In genomic region chr20:6108330-6108729, GRCh38 we compare ENCODE assay signal across 1 cellular context.
TF ChIP-seq lines count a peak whose summit lies in the region.

No MANE protein-coding gene starts in this region.

TF ChIP-seq in GM23338, 12 proteins besides CTCF, POLR2A, EP300 and RAD21 (continued from another document):
- TF ChIP-seq REST (IDR thresholded peaks at IDR 0.05; ENCODE audit: unreplicated experiment) (no peak), EZH2 (IDR thresholded peaks at IDR 0.05; ENCODE audit: low read depth, unreplicated experiment) (no peak), ZNF462 (CRISPR knock-in tag; IDR thresholded peaks at IDR 0.05) (no peak), CREB1 (CRISPR knock-in tag; IDR thresholded peaks at IDR 0.05; ENCODE audit: low read depth) (no peak), ZNF331 (CRISPR knock-in tag; IDR thresholded peaks at IDR 0.05; ENCODE audit: low read depth) (no peak), ETS1 (IDR thresholded peaks at IDR 0.05) (no peak), STAT1 (IDR thresholded peaks at IDR 0.05; ENCODE audit: unreplicated experiment) (no peak), NANOG (IDR thresholded peaks at IDR 0.05; ENCODE audit: borderline replicate concordance) (no peak), ZNF114 (CRISPR knock-in tag; IDR thresholded peaks at IDR 0.05) (no peak), POLR2AphosphoS5 (IDR thresholded peaks at IDR 0.05; ENCODE audit: low read depth) (no peak), EZH2phosphoT487 (IDR thresholded peaks at IDR 0.05; ENCODE audit: unreplicated experiment) (no peak)
